8 cellular contexts compared by ENCODE assay signal in the genomic region with DNA sequence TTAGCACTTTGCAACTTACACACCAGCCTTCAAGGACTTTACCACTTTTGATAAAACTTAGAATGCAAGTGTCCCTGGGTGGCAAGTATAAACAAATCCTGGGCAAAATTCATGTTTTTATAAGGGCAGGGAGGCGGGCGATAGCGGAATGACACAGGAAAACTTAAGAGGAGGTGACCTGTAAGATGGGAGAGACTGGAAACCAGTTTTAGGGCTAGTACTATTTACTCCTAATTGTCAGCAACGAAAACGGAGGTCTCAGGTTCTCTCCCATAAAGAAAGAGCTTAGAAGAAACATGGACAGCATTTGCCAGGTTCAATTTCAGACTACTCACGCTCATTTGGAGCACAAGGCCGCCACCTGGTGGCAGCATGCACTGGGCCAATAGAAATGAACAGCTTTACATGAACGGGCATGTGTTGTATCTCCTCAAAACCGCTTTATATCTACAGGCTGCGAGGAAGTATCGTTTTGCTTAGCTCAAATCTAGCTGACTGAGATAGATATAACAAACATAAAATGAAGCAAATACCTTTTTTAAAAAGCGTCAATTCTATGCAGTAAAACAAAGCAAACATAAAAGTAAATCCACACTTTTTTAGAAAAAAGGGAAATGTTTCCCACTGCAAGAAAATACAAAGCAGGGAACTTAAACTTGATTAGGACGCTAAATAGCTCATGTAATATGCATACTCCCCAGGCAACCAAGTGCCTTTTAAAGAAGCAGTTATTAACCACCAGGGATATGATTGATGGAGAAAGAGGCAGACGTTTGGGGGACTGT. TPM values are rescaled to one million over a fixed set of nuclear protein-coding genes. Genes with fewer than 3 reads are reported as not detected.
DNase-seq lines count a peak whose midpoint lies in the region; FAIRE-seq and TF ChIP-seq lines count a peak whose summit lies in the region.

No MANE protein-coding gene starts in this region.

- H4K20me1 ChIP-seq in SK-N-SH (ENCODE audit: insufficient read depth) = no peaks in the 10 kb centered on the region

- H3K36me3 ChIP-seq in SK-N-SH (replicated peaks in 1 of 2; ENCODE audit: control insufficient read depth in 1 of 2, insufficient read depth in 2 of 2, low read length in 1 of 2) = no peaks in the 10 kb centered on the region

- POLR2A ChIA-PET in SK-N-SH (lab: Yijun Ruan, JAX) = interaction anchor here (0.7 to 1.1 kb wide), 3 partner anchors 34 to 835 kb away, joined by 3 to 10 read pairs (median 3); no protein-coding TSS in a partner anchor

- FAIRE-seq in urothelium cell line (lab: Jason Lieb, UNC) = no peak

- no peaks in the 10 kb centered on the region for H3K79me2 ChIP-seq in SK-N-SH (ENCODE audit: insufficient read depth)

- peaks cover 0 to 5% of the 10 kb centered on the region in 2 experiments; a peak in 2 of 4 replicates for H3K4me1 ChIP-seq in SK-N-SH (ENCODE audit: control insufficient read depth in 1 of 2, insufficient read depth in 2 of 2, low read depth in 1 of 2, low read length in 1 of 2)

- TF ChIP-seq RAD21 in SK-N-SH (IDR thresholded peaks at IDR 0.05; ENCODE audit: low read length) = peak; percentile 100

- peaks cover 6% of the 10 kb centered on the region for H3K4me1 Mint-ChIP-seq in glutamatergic neuron (ENCODE audit: low read depth, unreplicated experiment)

- no peak overlapping the region for H3K4me2 ChIP-seq in SK-N-SH

- no peaks in the 10 kb centered on the region for H3K9me2 ChIP-seq in SK-N-SH

- CTCF ChIA-PET in SK-N-SH (lab: Yijun Ruan, JAX) = interaction anchor here (0.5 to 4.1 kb wide), 122 partner anchors 9 to 1424 kb away, joined by 3 to 80 read pairs (median 4); partner anchors contain the start of genes CREB3L2, KIAA1549 and TRIM24

- H3K36me3 Mint-ChIP-seq in glutamatergic neuron (ENCODE audit: unreplicated experiment) = peaks cover 3% of the 10 kb centered on the region

- peaks cover 2% of the 10 kb centered on the region for H3K9me3 Mint-ChIP-seq in glutamatergic neuron (ENCODE audit: unreplicated experiment)

- no peaks in the 10 kb centered on the region for H3F3A ChIP-seq in SK-N-SH (replicated peaks; ENCODE audit: insufficient read depth)

- TF ChIP-seq EP300 in SK-N-SH (IDR thresholded peaks at IDR 0.05; ENCODE audit: borderline replicate concordance in 1 of 2, low read depth in 1 of 2, low read length in 1 of 2) = no peak

- no peaks in the 10 kb centered on the region for H3K27me3 Mint-ChIP-seq in glutamatergic neuron (ENCODE audit: unreplicated experiment)

- H2AFZ ChIP-seq in SK-N-SH (ENCODE audit: low read depth) = no peak overlapping the region; the same call in 1 of the 2 replicates

- 28% methylated on average over 14 of the region's 14 CpGs for WGBS in SK-N-SH (ENCODE audit: low lambda C conversion rate)

- no peak overlapping the region for H3K9ac ChIP-seq in SK-N-SH

- H3K4me3 Mint-ChIP-seq in glutamatergic neuron (ENCODE audit: unreplicated experiment) = no peak overlapping the region

- H3K9me3 ChIP-seq in SK-N-SH = no peaks in the 10 kb centered on the region

- TF ChIP-seq CTCF in HFF-Myc (IDR thresholded peaks at IDR 0.05; ENCODE audit: low read depth, low read length, missing control alignments) (peak; percentile 97), SK-N-SH (IDR thresholded peaks at IDR 0.05) (peak; percentile 99), glutamatergic neuron (IDR thresholded peaks at IDR 0.05; ENCODE audit: partially characterized antibody, unreplicated experiment) (peak; percentile 84)

- H3K27ac ChIP-seq in SK-N-SH (ENCODE audit: low read depth in 2 of 2, low read length in 1 of 2) = no peak overlapping the region; a peak in 1 of 4 replicates

- H3K4me3 ChIP-seq in HFF-Myc (replicated peaks; ENCODE audit: low read depth, low read length) (no peak overlapping the region), SK-N-SH (ENCODE audit: low read depth in 2 of 2, low read length in 1 of 2) (no peak overlapping the region; a peak in 1 of 4 replicates)

- no peaks in the 10 kb centered on the region for H3K27me3 ChIP-seq in SK-N-SH (ENCODE audit: insufficient read depth)

- DNase-seq in GM04504 (ENCODE audit: low read depth) = peak; percentile 62
- DNase-seq in HFF-Myc (ENCODE audit: extremely low read depth, low read depth) = peak; percentile 84
- DNase-seq in NCI-H1105 (lab: John Stamatoyannopoulos, UW) = peak; percentile 75
- DNase-seq in SK-N-SH = peak; percentile 83
- peak; percentile 80 for DNase-seq in activated naive CD4-positive, alpha-beta T cell treated with Interleukin-2 at 50 U/mL for 16 hours
- peak; percentile 89 for DNase-seq in glutamatergic neuron
- DNase-seq in pons (ENCODE audit: low spot score) = peak; percentile 96
- DNase-seq in urothelium cell line (ENCODE audit: low spot score) = peak; percentile 69

- H3K27ac Mint-ChIP-seq in glutamatergic neuron (ENCODE audit: unreplicated experiment) = no peak overlapping the region

TF ChIP-seq in SK-N-SH, 30 proteins besides CTCF, POLR2A, EP300 and RAD21:
- TF ChIP-seq TCF12 (IDR thresholded peaks at IDR 0.05) (no peak), NRF1 (IDR thresholded peaks at IDR 0.05; ENCODE audit: low read depth, low read length) (no peak; the same call in 1 of the 2 replicates), GATA2 (CRISPR knock-in tag; IDR thresholded peaks at IDR 0.05) (0 out of 2 replicates have a peak, but pooled peaks have one; percentile 9), USF2 (IDR thresholded peaks at IDR 0.05; ENCODE audit: borderline replicate concordance, low read depth, low read length) (no peak), MAX (IDR thresholded peaks at IDR 0.05; ENCODE audit: low read depth) (peak; percentile 56; the same call in 1 of the 2 replicates), SMC3 (IDR thresholded peaks at IDR 0.05; ENCODE audit: low read depth, low read length) (peak; percentile 98), NFIC (IDR thresholded peaks at IDR 0.05; ENCODE audit: borderline replicate concordance) (0 out of 2 replicates have a peak, but pooled peaks have one; percentile 6), CHD2 (IDR thresholded peaks at IDR 0.05; ENCODE audit: low read length, partially characterized antibody) (no peak), RCOR1 (IDR thresholded peaks at IDR 0.05; ENCODE audit: low read length) (peak; percentile 66)

RNA-seq across cellular contexts. Expression of gene SVOPL, which starts 37.6 kb away (rescaled TPM):
- not detected in 2 replicates for polyA plus RNA-seq in SK-N-SH (2012; rRNA removed)
- polyA plus RNA-seq in SK-N-SH (2012; cell fraction: cytosol; rRNA removed) = not detected in 2 replicates
- polyA plus RNA-seq in SK-N-SH (2012; cell fraction: nucleus; rRNA removed) = not detected in 2 replicates
- total RNA-seq in glutamatergic neuron (ENCODE audit: unreplicated experiment) = not detected

RNA-seq across cellular contexts. Expression of gene TMEM213, which starts 59.1 kb away (rescaled TPM):
- polyA plus RNA-seq in SK-N-SH (2012; rRNA removed) = not detected in 2 replicates
- not detected in 2 replicates for polyA plus RNA-seq in SK-N-SH (2012; cell fraction: cytosol; rRNA removed)
- polyA plus RNA-seq in SK-N-SH (2012; cell fraction: nucleus; rRNA removed) = not detected in 2 replicates
- not detected for total RNA-seq in glutamatergic neuron (ENCODE audit: unreplicated experiment)

RNA-seq across cellular contexts. Expression of gene ATP6V0A4, which starts 59.3 kb away (rescaled TPM):
- not detected in 2 replicates for polyA plus RNA-seq in SK-N-SH (2012; rRNA removed)
- 0.01 TPM in 2 replicates for polyA plus RNA-seq in SK-N-SH (2012; cell fraction: cytosol; rRNA removed)
- 0.02 TPM in 1 of 2 replicates, not detected in the other for polyA plus RNA-seq in SK-N-SH (2012; cell fraction: nucleus; rRNA removed)
- not detected for total RNA-seq in glutamatergic neuron (ENCODE audit: unreplicated experiment)
